Comparison of ENCODE assay signal across 16 cellular contexts in the genomic region with DNA sequence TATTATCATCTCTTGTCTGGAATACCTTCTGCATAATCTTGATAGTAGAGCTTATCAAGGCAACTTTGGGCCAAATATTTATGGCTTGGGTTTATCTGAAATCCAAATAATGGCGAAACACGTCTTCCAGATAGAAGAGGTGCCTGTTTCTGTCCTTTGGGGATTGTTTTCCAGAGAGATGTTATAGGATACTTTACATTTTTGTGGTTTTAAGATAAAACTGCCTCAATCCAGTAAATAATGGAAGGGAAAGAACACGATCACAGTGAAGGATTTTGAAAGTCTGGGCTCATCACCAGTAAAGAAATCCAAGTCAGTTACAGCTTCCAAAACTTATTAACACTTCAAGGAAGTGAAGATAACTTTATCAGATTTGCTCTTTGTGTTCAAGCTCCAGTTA. TPM values are rescaled to one million over a fixed set of nuclear protein-coding genes. Genes with fewer than 3 reads are reported as not detected.
A peak's percentile ranks its signal among the peaks of the same experiment; 100 is the strongest.
DNase-seq lines count a peak whose midpoint lies in the region; ATAC-seq, FAIRE-seq and TF ChIP-seq lines count a peak whose summit lies in the region.
"Had no signal": no experiment of that assay in that cellular context is flagged by ENCODE, and none has a peak within 500 bp of the region (broad histone marks: within the 10 kb centered on the region; RNA-seq: fewer than 3 reads in every experiment).

No MANE protein-coding gene starts in this region.

- intact Hi-C loops in sciatic nerve (cut with DNase I), result no loop called here

- 2% methylated on average over 2 of the region's 3 CpGs for WGBS in mesenchymal stem cell

- H3K27ac Mint-ChIP-seq in HFFc6, result peak overlapping the region; percentile 85
- H3K27ac Mint-ChIP-seq in astrocyte (ENCODE audit: unreplicated experiment), result no peak overlapping the region
- H3K27ac Mint-ChIP-seq: activated naive CD8-positive, alpha-beta T cell treated with anti-CD3 and anti-CD28 coated beads, Interleukin-2, amount 50 U/mL, for 24 hours; dendritic cell treated with granulocyte-macrophage colony-stimulating factor and Interleukin-4, amounts not matched to agents 40 ng/mL and 50 ng/mL, for 4 days had no signal

- H3K36me3 ChIP-seq in astrocyte (ENCODE audit: insufficient read depth, low read length), result no peaks in the 10 kb centered on the region
- H3K36me3 ChIP-seq in mesenchymal stem cell (ENCODE audit: control insufficient read depth in 1 of 2, insufficient read depth in 2 of 2, low read depth in 1 of 2, low read length in 2 of 2), result no peaks in the 10 kb centered on the region

- H3K79me1 ChIP-seq in mesenchymal stem cell (replicated peaks; ENCODE audit: low read length, poor library complexity, severe bottlenecking), result no peaks in the 10 kb centered on the region

- H3K27me3 Mint-ChIP-seq in HFFc6 (ENCODE audit: insufficient read depth), result no peaks in the 10 kb centered on the region; the same call in none of the 2 replicates
- peaks cover under 1% of the 10 kb centered on the region for H3K27me3 Mint-ChIP-seq in astrocyte (ENCODE audit: low read depth, unreplicated experiment)

- H3K9me3 ChIP-seq in astrocyte (ENCODE audit: insufficient read depth, low read depth, low read length), result no peaks in the 10 kb centered on the region
- no peaks in the 10 kb centered on the region for H3K9me3 ChIP-seq in mesenchymal stem cell (ENCODE audit: control insufficient read depth, low read length)

- no peak overlapping the region for H2BK5ac ChIP-seq in mesenchymal stem cell (ENCODE audit: low read depth, low read length, poor library complexity, severe bottlenecking)

- H3K4me1 Mint-ChIP-seq in HFFc6 (ENCODE audit: low read depth), result peaks cover 72% of the 10 kb centered on the region
- H3K4me1 Mint-ChIP-seq in astrocyte (ENCODE audit: low read depth, unreplicated experiment), result peaks cover 11% of the 10 kb centered on the region
- H3K4me1 Mint-ChIP-seq: activated naive CD8-positive, alpha-beta T cell treated with anti-CD3 and anti-CD28 coated beads, Interleukin-2, amount 50 U/mL, for 24 hours had no signal

- ATAC-seq in sciatic nerve (no peak), HG02623 (IDR thresholded peaks at IDR 0.05; ENCODE audit: unreplicated experiment) (no peak)
- ATAC-seq: activated naive CD8-positive, alpha-beta T cell treated with anti-CD3 and anti-CD28 coated beads, Interleukin-2, amount 50 U/mL, for 24 hours had no signal

- H4K91ac ChIP-seq in mesenchymal stem cell (ENCODE audit: low read length), result no peak overlapping the region

- H3K9me3 Mint-ChIP-seq in HFFc6 (peaks cover 10% of the 10 kb centered on the region), astrocyte (ENCODE audit: unreplicated experiment) (peaks cover 16% of the 10 kb centered on the region)
- H3K9me3 Mint-ChIP-seq: activated naive CD8-positive, alpha-beta T cell treated with anti-CD3 and anti-CD28 coated beads, Interleukin-2, amount 50 U/mL, for 24 hours had no signal

- peaks cover 30% of the 10 kb centered on the region for H3K4me1 ChIP-seq in astrocyte (ENCODE audit: insufficient read depth, low read length)
- peaks cover 5% of the 10 kb centered on the region for H3K4me1 ChIP-seq in mesenchymal stem cell (ENCODE audit: control insufficient read depth, insufficient read depth, low read depth, low read length)

- H3K14ac ChIP-seq in mesenchymal stem cell (ENCODE audit: low read length in 2 of 2), result no peak overlapping the region

- H3K9ac ChIP-seq in astrocyte (ENCODE audit: low read length) (peak overlapping the region; percentile 8), mesenchymal stem cell (ENCODE audit: low read length) (peak overlapping the region; percentile 50)

- DNase-seq in AG08395 (ENCODE audit: low spot score) (peak; percentile 24), HFFc6 (peak; percentile 27), astrocyte (ENCODE audit: low read depth) (peak; percentile 68), mesenchymal stem cell (peak; percentile 77), sciatic nerve (ENCODE audit: low spot score) (no peak), inferior parietal cortex (ENCODE audit: extremely low spot score) (no peak), ecto neural progenitor cell (ENCODE audit: low spot score) (no peak)
- DNase-seq: activated CD4-positive, CD25-positive, alpha-beta regulatory T cell treated with anti-CD3 and anti-CD28 coated beads, Interleukin-2, amount 50 U/mL, for 72 hours; activated naive CD8-positive, alpha-beta T cell treated with anti-CD3 and anti-CD28 coated beads, Interleukin-2, amount 50 U/mL, for 24 hours; NCI-H1092; NCI-H446; OCI-M1; T-helper 1 cell had no signal

- H3K23ac ChIP-seq in mesenchymal stem cell (ENCODE audit: low read length in 2 of 2), result no peak overlapping the region

- no peak overlapping the region for H2AK5ac ChIP-seq in mesenchymal stem cell (ENCODE audit: low read length, severe bottlenecking)

- H3K27me3 ChIP-seq in astrocyte (ENCODE audit: insufficient read depth, low read length) (no peaks in the 10 kb centered on the region), mesenchymal stem cell (ENCODE audit: control insufficient read depth in 1 of 2, insufficient read depth in 1 of 2, low read length in 2 of 2) (peaks cover 0 to 2% of the 10 kb centered on the region in 2 experiments)

- no peaks in the 10 kb centered on the region for H4K20me1 ChIP-seq in astrocyte (ENCODE audit: insufficient read depth, low read length)

- no peak overlapping the region for H2BK120ac ChIP-seq in mesenchymal stem cell (ENCODE audit: low read depth, low read length)

- peak overlapping the region; percentile 60 for H3K4me2 ChIP-seq in astrocyte (ENCODE audit: low read length)
- no peak overlapping the region for H3K4me2 ChIP-seq in mesenchymal stem cell (ENCODE audit: low read length, poor library complexity, severe bottlenecking)

- no peak overlapping the region for H2BK12ac ChIP-seq in mesenchymal stem cell (ENCODE audit: low read length in 2 of 2)

- H3K27ac ChIP-seq in astrocyte (ENCODE audit: low read depth, low read length) (peak overlapping the region; percentile 31), mesenchymal stem cell (ENCODE audit: low read length, poor library complexity, severe bottlenecking) (no peak overlapping the region)

- H2BK15ac ChIP-seq in mesenchymal stem cell (ENCODE audit: low read depth, poor library complexity, severe bottlenecking), result no peak overlapping the region

- H3K4me3 Mint-ChIP-seq in HFFc6 (peak overlapping the region; percentile 73), astrocyte (ENCODE audit: unreplicated experiment) (no peak overlapping the region)
- H3K4me3 Mint-ChIP-seq: activated naive CD8-positive, alpha-beta T cell treated with anti-CD3 and anti-CD28 coated beads, Interleukin-2, amount 50 U/mL, for 24 hours; dendritic cell treated with granulocyte-macrophage colony-stimulating factor and Interleukin-4, amounts not matched to agents 40 ng/mL and 50 ng/mL, for 4 days had no signal

- peaks cover 6% of the 10 kb centered on the region for H3K36me3 Mint-ChIP-seq in HFFc6 (ENCODE audit: low read depth)
- peaks cover 5% of the 10 kb centered on the region for H3K36me3 Mint-ChIP-seq in astrocyte (ENCODE audit: low read depth, unreplicated experiment)

- no peak overlapping the region for H3K4ac ChIP-seq in mesenchymal stem cell (ENCODE audit: low read depth in 1 of 2, low read length in 2 of 2)

- TF ChIP-seq CTCF in HFFc6 (IDR thresholded peaks at IDR 0.05) (no peak), astrocyte (IDR thresholded peaks at IDR 0.05; ENCODE audit: insufficient read depth, low read depth, low read length) (no peak)

- peak overlapping the region; percentile 44 to 52 for H3K18ac ChIP-seq in mesenchymal stem cell (ENCODE audit: low read depth in 1 of 2, low read length in 2 of 2)

- no peak overlapping the region for H4K8ac ChIP-seq in mesenchymal stem cell (ENCODE audit: low read length)

- peak; percentile 32 for FAIRE-seq in astrocyte (lab: Jason Lieb, UNC)

- H3K79me2 ChIP-seq in astrocyte (ENCODE audit: insufficient read depth, low read length), result no peaks in the 10 kb centered on the region

- H3K4me3 ChIP-seq in astrocyte (ENCODE audit: insufficient read depth, low read depth, low read length) (no peak overlapping the region), mesenchymal stem cell (ENCODE audit: insufficient read depth in 1 of 2, low read depth in 1 of 2, low read length in 2 of 2) (peak overlapping the region in 1 of 2 experiments; percentile 2)

- no peak overlapping the region for H2AFZ ChIP-seq in astrocyte (ENCODE audit: low read depth, low read length)
- H2AFZ ChIP-seq in mesenchymal stem cell (ENCODE audit: low read depth, low read length), result no peak overlapping the region

RNA-seq across cellular contexts. Expression of a gene that starts 30.0 kb away (rescaled TPM):
- not detected for total RNA-seq in HFFc6 (2021; fragmentation: NEBNext Ultra II Directional; extraction: Animal tissue kit (Norgen Biotek cat#: 25700))
- 0.11 and 0.34 TPM in 2 replicates for total RNA-seq in astrocyte
- polyA plus RNA-seq in mesenchymal stem cell (2013, experiment 1 of 2), result 0.06 TPM
- 0.01 TPM for polyA plus RNA-seq in mesenchymal stem cell (2013, experiment 2 of 2)
- 0.31 TPM for total RNA-seq in sciatic nerve

RNA-seq across cellular contexts. Expression of a gene that starts 42.6 kb away (rescaled TPM):
- total RNA-seq in HFFc6 (2021; fragmentation: NEBNext Ultra II Directional; extraction: Animal tissue kit (Norgen Biotek cat#: 25700)), result under 1 TPM; 0.12 to 0.34 (median 0.24) TPM
- total RNA-seq in astrocyte (7.0 and 7.6 TPM in 2 replicates), sciatic nerve (0.53 TPM)
- 5.9 TPM for polyA plus RNA-seq in mesenchymal stem cell (2013, experiment 1 of 2)
- polyA plus RNA-seq in mesenchymal stem cell (2013, experiment 2 of 2), result 5.2 TPM
- total RNA-seq: mononuclear cell had no signal

RNA-seq across cellular contexts. Expression of a gene that starts 59.3 kb away (rescaled TPM):
- 10 to 100 TPM in 5 of 6 experiments, 1 to 10 TPM in 1; 8.6 to 18.2 (median 15.2) TPM for total RNA-seq in HFFc6 (2021; fragmentation: NEBNext Ultra II Directional; extraction: Animal tissue kit (Norgen Biotek cat#: 25700))
- total RNA-seq in astrocyte (14.2 and 15.1 TPM in 2 replicates), sciatic nerve (5.7 TPM)
- polyA plus RNA-seq in mesenchymal stem cell (2013, experiment 1 of 2), result 5.0 TPM
- polyA plus RNA-seq in mesenchymal stem cell (2013, experiment 2 of 2), result 4.3 TPM

Comparison
In these comparisons a context has a peak if more than half of its experiments do, and no peak if none do; other contexts are left out.
1. DNase-seq: peak in AG08395 (single experiment), HFFc6 (single experiment), astrocyte (single experiment) and mesenchymal stem cell (single experiment); none in sciatic nerve (single experiment), inferior parietal cortex (single experiment) and ecto neural progenitor cell (single experiment).